In genomic region chr11:128521697-128522062, GRCh38 we compare ENCODE assay signal across 8 cellular contexts.
DNase-seq lines count a peak whose midpoint lies in the region; ATAC-seq, FAIRE-seq and TF ChIP-seq lines count a peak whose summit lies in the region.

No MANE protein-coding gene starts in this region.

- ATAC-seq in GM21529 (IDR thresholded peaks at IDR 0.05; ENCODE audit: unreplicated experiment): no peak

- CTCF ChIA-PET in activated naive CD4-positive, alpha-beta T cell treated with anti-CD3 and anti-CD28 coated beads for 36 hours (lab: Charles Lee): interaction anchor here (0.9 to 6.4 kb wide), 6 partner anchors 12 to 350 kb away, joined by 3 to 86 read pairs (median 8); no protein-coding TSS in a partner anchor

- peaks cover 53% of the 10 kb centered on the region for H3K36me3 Mint-ChIP-seq in activated naive CD4-positive, alpha-beta T cell treated with anti-CD3 and anti-CD28 coated beads for 36 hours (ENCODE audit: low read depth)

- DNase-seq in activated effector memory CD4-positive, alpha-beta T cell treated with anti-CD3 and anti-CD28 coated beads, Interleukin-2, amount 50 U/mL, for 16 hours: peak; percentile 76
- DNase-seq in activated effector memory CD4-positive, alpha-beta T cell treated with Interleukin-2 at 50 U/mL for 16 hours: no peak
- DNase-seq in activated naive CD4-positive, alpha-beta T cell treated with anti-CD3 and anti-CD28 coated beads for 36 hours: no peak
- DNase-seq in right atrium auricular region (ENCODE audit: low spot score) (no peak), NCI-H1694 treated with DMSO at 0.1 percent for 48 hours (lab: John Stamatoyannopoulos, UW) (no peak), D721Med (ENCODE audit: insufficient read length, low spot score) (no peak)

- H3K27me3 ChIP-seq in right atrium auricular region: no peaks in the 10 kb centered on the region

- peaks cover 0 to 72% of the 10 kb centered on the region in 2 donors for H3K4me1 ChIP-seq in right atrium auricular region

- H3K27ac Mint-ChIP-seq in activated naive CD4-positive, alpha-beta T cell treated with anti-CD3 and anti-CD28 coated beads for 36 hours: peak overlapping the region; percentile 97

- no peaks in the 10 kb centered on the region for H3K9me3 Mint-ChIP-seq in activated naive CD4-positive, alpha-beta T cell treated with anti-CD3 and anti-CD28 coated beads for 36 hours

- peaks cover 37% of the 10 kb centered on the region for H3K4me1 Mint-ChIP-seq in activated naive CD4-positive, alpha-beta T cell treated with anti-CD3 and anti-CD28 coated beads for 36 hours (ENCODE audit: low read depth)

- no peak for TF ChIP-seq CTCF in right atrium auricular region (IDR thresholded peaks at IDR 0.05)
- no peak for TF ChIP-seq CTCF in D721Med (IDR thresholded peaks at IDR 0.05; ENCODE audit: insufficient read depth, missing control alignments)

- no peaks in the 10 kb centered on the region for H3K9me3 ChIP-seq in right atrium auricular region

- H3K4me3 Mint-ChIP-seq in activated naive CD4-positive, alpha-beta T cell treated with anti-CD3 and anti-CD28 coated beads for 36 hours: peak overlapping the region; percentile 96

- H3K27ac ChIP-seq in right atrium auricular region (peak overlapping the region; percentile 95 to 96), skin epidermis (peak overlapping the region; percentile 71 to 99 (median 95))

- no peak for FAIRE-seq in D721Med (lab: Jason Lieb, UNC)

- intact Hi-C loops in activated naive CD4-positive, alpha-beta T cell treated with anti-CD3 and anti-CD28 coated beads for 36 hours (cut with micrococcal nuclease): loop anchor here (1.0 to 2.0 kb wide), 6 partner anchors 15 to 236 kb away; no protein-coding TSS in a partner anchor

- no peaks in the 10 kb centered on the region for H3K27me3 Mint-ChIP-seq in activated naive CD4-positive, alpha-beta T cell treated with anti-CD3 and anti-CD28 coated beads for 36 hours (ENCODE audit: low read depth)

- no peaks in the 10 kb centered on the region for H3K36me3 ChIP-seq in right atrium auricular region

- peak overlapping the region; percentile 64 to 77 for H3K4me3 ChIP-seq in right atrium auricular region
- H3K4me3 ChIP-seq in skin epidermis: peak overlapping the region; percentile 42 to 90 (median 62)
